13 cellular contexts compared by ENCODE assay signal in the genomic region with DNA sequence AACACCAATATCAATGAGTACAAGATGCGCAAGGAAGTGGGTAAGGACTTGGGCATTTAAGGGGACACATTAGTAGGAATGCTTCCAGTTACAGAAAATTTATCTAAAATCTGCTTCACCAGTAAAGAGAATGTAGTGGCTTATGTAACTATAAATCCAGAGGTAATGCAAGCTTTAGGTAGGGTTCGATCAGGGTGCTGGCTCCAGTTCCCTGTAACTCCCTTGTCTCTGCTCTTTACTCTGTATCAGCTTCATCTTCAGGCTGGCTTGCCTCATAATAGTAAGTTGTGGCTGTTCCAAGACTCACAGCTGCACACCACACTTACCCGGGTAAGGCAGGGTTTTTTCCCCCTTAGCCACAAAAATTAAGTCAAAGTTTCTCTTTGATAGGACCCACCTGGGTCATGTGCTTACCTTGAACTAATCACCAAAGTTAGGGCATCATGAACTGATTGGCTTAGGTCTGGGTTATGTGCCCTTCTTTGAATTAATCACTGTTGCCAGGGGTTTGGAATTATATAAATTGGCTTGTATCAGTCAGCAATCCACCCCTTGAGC. TPM values are rescaled to one million over a fixed set of nuclear protein-coding genes. Genes with fewer than 3 reads are reported as not detected.
DNase-seq lines count a peak whose midpoint lies in the region; ATAC-seq and TF ChIP-seq lines count a peak whose summit lies in the region.
"Had no signal": no experiment of that assay in that cellular context is flagged by ENCODE, and none has a peak within 500 bp of the region (broad histone marks: within the 10 kb centered on the region; RNA-seq: fewer than 3 reads in every experiment).

No MANE protein-coding gene starts in this region.

- H3K9ac ChIP-seq in mesendoderm (ENCODE audit: low read length): no peak overlapping the region

- H2AFZ ChIP-seq in OCI-LY7 (ENCODE audit: low read length): peak overlapping the region; percentile 58

- no peak overlapping the region for H2BK120ac ChIP-seq in mesendoderm (ENCODE audit: low read depth, low read length)

- H3K27me3 ChIP-seq in GM06990 (replicated peaks; ENCODE audit: control insufficient read depth, insufficient read depth, low read length) (no peaks in the 10 kb centered on the region), mesendoderm (ENCODE audit: insufficient read depth, low read length, poor library complexity) (no peaks in the 10 kb centered on the region)

- H3K4me1 ChIP-seq in OCI-LY7 (ENCODE audit: insufficient read depth, low read length, poor library complexity, severe bottlenecking) (peaks cover 47% of the 10 kb centered on the region), mesendoderm (ENCODE audit: control insufficient read depth, low read depth, low read length) (no peaks in the 10 kb centered on the region)

- no peak overlapping the region for H4K8ac ChIP-seq in mesendoderm (ENCODE audit: low read depth, low read length)

- no CpG with 5 or more reads among the region's 3 CpGs for WGBS in mesendoderm (ENCODE audit: extremely low coverage, insufficient coverage, low lambda C conversion rate)

- H4K5ac ChIP-seq in mesendoderm (ENCODE audit: low read length): no peak overlapping the region

- H3K4ac ChIP-seq in mesendoderm (ENCODE audit: low read depth, low read length): no peak overlapping the region

- POLR2A ChIA-PET in OCI-LY7 (lab: Charles Lee): interaction anchor here (0.7 to 3.3 kb wide), 8 partner anchors 8 to 177 kb away, joined by 3 to 27 read pairs (median 6); partner anchors contain the start of gene CSNK1A1

- BruUV-seq in OCI-LY7 (replicated peaks; lab: Mats Ljungman, UMichigan): no TSS peak

- no peak overlapping the region for H3K27ac ChIP-seq in OCI-LY7 (ENCODE audit: low read depth, low read length, poor library complexity, severe bottlenecking)
- H3K27ac ChIP-seq in mesendoderm (ENCODE audit: low read depth, low read length): no peak overlapping the region

- H3K4me3 ChIP-seq in GM06990 (replicated peaks; ENCODE audit: low read depth, low read length): no peak overlapping the region
- no peak overlapping the region for H3K4me3 ChIP-seq in OCI-LY7 (ENCODE audit: low read depth, low read length, poor library complexity, severe bottlenecking)
- no peak overlapping the region for H3K4me3 ChIP-seq in mesendoderm (ENCODE audit: low read length)

- H3K4me2 ChIP-seq in OCI-LY7 (ENCODE audit: low read length) (peak overlapping the region; percentile 41), mesendoderm (ENCODE audit: low read length) (no peak overlapping the region)

- H3K36me3 ChIP-seq in GM06990 (ENCODE audit: control insufficient read depth, insufficient read depth, low read length) (no peaks in the 10 kb centered on the region), OCI-LY7 (ENCODE audit: insufficient read depth, low read length) (no peaks in the 10 kb centered on the region), mesendoderm (ENCODE audit: control insufficient read depth, insufficient read depth, low read length) (no peaks in the 10 kb centered on the region)

- DNase-seq in GM06990 (ENCODE audit: extremely low read depth, insufficient read length) (peak; percentile 33), OCI-LY7 (ENCODE audit: low spot score) (no peak), G401 (ENCODE audit: low spot score) (no peak), KBM-7 (no peak), mesendoderm (no peak), DMS53 (lab: John Stamatoyannopoulos, UW) (no peak)
- DNase-seq: CD4-positive, CD25-positive, alpha-beta regulatory T cell; hippocampal formation; IMR-90; NCI-H510A treated with DMSO at 0.1 percent for 48 hours; trophoblast cell had no signal

- no peaks in the 10 kb centered on the region for H4K20me1 ChIP-seq in OCI-LY7 (ENCODE audit: insufficient read depth, low read length)

- TF ChIP-seq CTCF in GM06990 (IDR thresholded peaks at IDR 0.05; ENCODE audit: insufficient read depth, low read length, poor library complexity, severe bottlenecking) (no peak), OCI-LY7 (conservative IDR thresholded peaks at IDR 0.05; ENCODE audit: low read length) (no peak)

- in situ Hi-C loops in G401 (cut with HindIII; ENCODE audit: low sequenced_read_pairs) (no loop called here), KBM-7 (cut with MboI; ENCODE audit: low pct_unique_long_range_greater_than_20kb, low sequenced_read_pairs) (no loop called here)

- H2AK5ac ChIP-seq in mesendoderm (ENCODE audit: low read length): no peak overlapping the region

- intact Hi-C loops in OCI-LY7 (cut with micrococcal nuclease; ENCODE audit: unreplicated experiment): no loop called here

- ATAC-seq in GM19025 (IDR thresholded peaks at IDR 0.05; ENCODE audit: low read depth, unreplicated experiment) (peak; percentile 67), HG02798 (IDR thresholded peaks at IDR 0.05; ENCODE audit: poor library complexity, unreplicated experiment) (peak; percentile 83)

- H2BK15ac ChIP-seq in mesendoderm (replicated peaks; ENCODE audit: low read depth): no peak overlapping the region

- H3K9me3 ChIP-seq in OCI-LY7 (ENCODE audit: low read length): no peaks in the 10 kb centered on the region

- no peak overlapping the region for H3K23ac ChIP-seq in mesendoderm (ENCODE audit: low read length)

- H3K79me1 ChIP-seq in mesendoderm (ENCODE audit: low read length): no peaks in the 10 kb centered on the region

- H3K9me2 ChIP-seq in OCI-LY7 (ENCODE audit: insufficient read depth, low read length): no peaks in the 10 kb centered on the region

- H2BK5ac ChIP-seq in mesendoderm (ENCODE audit: low read length): no peak overlapping the region

- no peaks in the 10 kb centered on the region for H3K79me2 ChIP-seq in OCI-LY7 (ENCODE audit: insufficient read depth, low read depth, low read length)
- no peaks in the 10 kb centered on the region for H3K79me2 ChIP-seq in mesendoderm (ENCODE audit: control insufficient read depth, insufficient read depth, low read length)

- no peak overlapping the region for H3K56ac ChIP-seq in mesendoderm (ENCODE audit: low read length)

- CTCF ChIA-PET in OCI-LY7 (lab: Charles Lee; ENCODE audit: unreplicated experiment): interaction anchor here (0.5 kb wide), 1 partner anchor 71 kb away, joined by 3 read pairs; no protein-coding TSS in a partner anchor

- H3K18ac ChIP-seq in mesendoderm (ENCODE audit: low read length): no peak overlapping the region

RNA-seq across cellular contexts. Expression of gene ARHGEF37, which starts 35.5 kb away (rescaled TPM):
- total RNA-seq in OCI-LY7 (2014; rRNA removed; shearing (Covaris generic)): not detected in 2 replicates
- 1.4 and 1.7 TPM in 2 replicates for total RNA-seq in OCI-LY7 (2022)
- not detected in 2 replicates for total RNA-seq in G401 (2014; rRNA removed; shearing (Covaris generic))
- polyA plus RNA-seq in mesendoderm (2013, experiment 1 of 2): 0.13 TPM
- 0.07 TPM for polyA plus RNA-seq in mesendoderm (2013, experiment 2 of 2)
